Comparison of ENCODE assay signal across 1 cellular context in genomic region chr20:49871391-49871948, GRCh38.
TF ChIP-seq lines count a peak whose summit lies in the region.

No MANE protein-coding gene starts in this region.

TF ChIP-seq in K562, 482 proteins besides CTCF, POLR2A, EP300 and RAD21:
- TF ChIP-seq NFIC (IDR thresholded peaks at IDR 0.05) = peak; percentile 38
- no peak for TF ChIP-seq THRB (CRISPR knock-in tag; conservative IDR thresholded peaks at IDR 0.05)
